ENCODE assay signal across 1 cellular context in genomic region chr12:4714879-4715278, GRCh38.
TF ChIP-seq lines count a peak whose summit lies in the region.

No MANE protein-coding gene starts in this region.

TF ChIP-seq in WTC11, 78 proteins besides CTCF, POLR2A, EP300 and RAD21 (continued from another document):
- no peak for TF ChIP-seq ATF2 (CRISPR knock-in tag; IDR thresholded peaks at IDR 0.05; ENCODE audit: borderline replicate concordance, low read depth)
- no peak for TF ChIP-seq NFATC4 (CRISPR knock-in tag; IDR thresholded peaks at IDR 0.05)
- TF ChIP-seq, protein P1, sequence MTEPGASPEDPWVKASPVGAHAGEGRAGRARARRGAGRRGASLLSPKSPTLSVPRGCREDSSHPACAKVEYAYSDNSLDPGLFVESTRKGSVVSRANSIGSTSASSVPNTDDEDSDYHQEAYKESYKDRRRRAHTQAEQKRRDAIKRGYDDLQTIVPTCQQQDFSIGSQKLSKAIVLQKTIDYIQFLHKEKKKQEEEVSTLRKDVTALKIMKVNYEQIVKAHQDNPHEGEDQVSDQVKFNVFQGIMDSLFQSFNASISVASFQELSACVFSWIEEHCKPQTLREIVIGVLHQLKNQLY (CRISPR knock-in tag; IDR thresholded peaks at IDR 0.05): no peak
- TF ChIP-seq ZBTB21 (CRISPR knock-in tag; IDR thresholded peaks at IDR 0.05; ENCODE audit: borderline replicate concordance): no peak
- TF ChIP-seq, protein P2, sequence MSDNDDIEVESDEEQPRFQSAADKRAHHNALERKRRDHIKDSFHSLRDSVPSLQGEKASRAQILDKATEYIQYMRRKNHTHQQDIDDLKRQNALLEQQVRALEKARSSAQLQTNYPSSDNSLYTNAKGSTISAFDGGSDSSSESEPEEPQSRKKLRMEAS (CRISPR knock-in tag; IDR thresholded peaks at IDR 0.05): no peak
- TF ChIP-seq, protein P3, sequence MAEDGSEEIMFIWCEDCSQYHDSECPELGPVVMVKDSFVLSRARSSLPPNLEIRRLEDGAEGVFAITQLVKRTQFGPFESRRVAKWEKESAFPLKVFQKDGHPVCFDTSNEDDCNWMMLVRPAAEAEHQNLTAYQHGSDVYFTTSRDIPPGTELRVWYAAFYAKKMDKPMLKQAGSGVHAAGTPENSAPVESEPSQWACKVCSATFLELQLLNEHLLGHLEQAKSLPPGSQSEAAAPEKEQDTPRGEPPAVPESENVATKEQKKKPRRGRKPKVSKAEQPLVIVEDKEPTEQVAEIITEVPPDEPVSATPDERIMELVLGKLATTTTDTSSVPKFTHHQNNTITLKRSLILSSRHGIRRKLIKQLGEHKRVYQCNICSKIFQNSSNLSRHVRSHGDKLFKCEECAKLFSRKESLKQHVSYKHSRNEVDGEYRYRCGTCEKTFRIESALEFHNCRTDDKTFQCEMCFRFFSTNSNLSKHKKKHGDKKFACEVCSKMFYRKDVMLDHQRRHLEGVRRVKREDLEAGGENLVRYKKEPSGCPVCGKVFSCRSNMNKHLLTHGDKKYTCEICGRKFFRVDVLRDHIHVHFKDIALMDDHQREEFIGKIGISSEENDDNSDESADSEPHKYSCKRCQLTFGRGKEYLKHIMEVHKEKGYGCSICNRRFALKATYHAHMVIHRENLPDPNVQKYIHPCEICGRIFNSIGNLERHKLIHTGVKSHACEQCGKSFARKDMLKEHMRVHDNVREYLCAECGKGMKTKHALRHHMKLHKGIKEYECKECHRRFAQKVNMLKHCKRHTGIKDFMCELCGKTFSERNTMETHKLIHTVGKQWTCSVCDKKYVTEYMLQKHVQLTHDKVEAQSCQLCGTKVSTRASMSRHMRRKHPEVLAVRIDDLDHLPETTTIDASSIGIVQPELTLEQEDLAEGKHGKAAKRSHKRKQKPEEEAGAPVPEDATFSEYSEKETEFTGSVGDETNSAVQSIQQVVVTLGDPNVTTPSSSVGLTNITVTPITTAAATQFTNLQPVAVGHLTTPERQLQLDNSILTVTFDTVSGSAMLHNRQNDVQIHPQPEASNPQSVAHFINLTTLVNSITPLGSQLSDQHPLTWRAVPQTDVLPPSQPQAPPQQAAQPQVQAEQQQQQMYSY (CRISPR knock-in tag; IDR thresholded peaks at IDR 0.05): no peak
